Comparison of ENCODE assay signal across 6 cellular contexts in genomic region chr12:120261951-120262851, GRCh38. TPM values are rescaled to one million over a fixed set of nuclear protein-coding genes. Genes with fewer than 3 reads are reported as not detected.
A peak's percentile ranks its signal among the peaks of the same experiment; 100 is the strongest.
DNase-seq lines count a peak whose midpoint lies in the region; ATAC-seq and TF ChIP-seq lines count a peak whose summit lies in the region.

No MANE protein-coding gene starts in this region.

- H3K4me1 Mint-ChIP-seq in HFFc6 (ENCODE audit: low read depth) (peaks cover 75% of the 10 kb centered on the region), MCF 10A (ENCODE audit: insufficient read depth, unreplicated experiment) (peaks cover 50% of the 10 kb centered on the region), nephron progenitor cell (peaks cover 75% of the 10 kb centered on the region)

- peak overlapping the region; percentile 96 for H3K4me3 Mint-ChIP-seq in HFFc6
- H3K4me3 Mint-ChIP-seq in MCF 10A (ENCODE audit: unreplicated experiment) = peak overlapping the region; percentile 95
- peak overlapping the region; percentile 64 for H3K4me3 Mint-ChIP-seq in nephron progenitor cell

- no peak for TF ChIP-seq CTCF in HFFc6 (IDR thresholded peaks at IDR 0.05)
- no peak for TF ChIP-seq CTCF in MCF 10A (IDR thresholded peaks at IDR 0.05; ENCODE audit: unreplicated experiment)
- TF ChIP-seq CTCF in nephron progenitor cell (IDR thresholded peaks at IDR 0.05) = no peak

- intact Hi-C loops in MCF 10A (cut with micrococcal nuclease) = loop anchor here (1.0 to 10.0 kb wide), 4 partner anchors 15 to 147 kb away; partner anchors contain the start of gene RAB35

- H3K36me3 Mint-ChIP-seq in HFFc6 (ENCODE audit: low read depth) (peaks cover 32% of the 10 kb centered on the region), MCF 10A (ENCODE audit: insufficient read depth, unreplicated experiment) (peaks cover 34% of the 10 kb centered on the region), nephron progenitor cell (ENCODE audit: low read depth) (no peaks in the 10 kb centered on the region)

- peak overlapping the region; percentile 83 for H3K27ac Mint-ChIP-seq in HFFc6
- peak overlapping the region; percentile 94 for H3K27ac Mint-ChIP-seq in MCF 10A (ENCODE audit: low read depth, unreplicated experiment)
- peak overlapping the region; percentile 75 for H3K27ac Mint-ChIP-seq in nephron progenitor cell

- DNase-seq in HFFc6 (peak; percentile 55), MCF 10A (ENCODE audit: unreplicated experiment) (peak; percentile 90), nephron progenitor cell (no peak), NCI-H2171 treated with DMSO at 0.1 percent for 48 hours (lab: John Stamatoyannopoulos, UW) (no peak)

- BruUV-seq in MCF 10A (replicated peaks; lab: Mats Ljungman, UMichigan) = no TSS peak

- CTCF ChIA-PET in MCF 10A (lab: Yijun Ruan, JAX) = interaction anchor here (0.6 to 15.6 kb wide), 8 partner anchors 13 to 62 kb away, joined by 3 to 454 read pairs (median 26); partner anchors contain the start of gene RPLP0

- ATAC-seq in GM21447 (IDR thresholded peaks at IDR 0.05; ENCODE audit: unreplicated experiment) = no peak
- no peak for ATAC-seq in HG03457 (IDR thresholded peaks at IDR 0.05; ENCODE audit: unreplicated experiment)

- POLR2A ChIA-PET in MCF 10A (lab: Yijun Ruan, JAX) = interaction anchor here (0.6 to 21.6 kb wide), 10 partner anchors 12 to 184 kb away, joined by 3 to 549 read pairs (median 64); partner anchors contain the start of genes GATC, RNU4-1, RNU4-2 and RPLP0

- 0 out of 2 replicates have a peak, but pooled peaks cover 1% of the 10 kb centered on the region for H3K27me3 Mint-ChIP-seq in HFFc6 (ENCODE audit: insufficient read depth)
- no peaks in the 10 kb centered on the region for H3K27me3 Mint-ChIP-seq in MCF 10A (ENCODE audit: insufficient read depth, unreplicated experiment)
- H3K27me3 Mint-ChIP-seq in nephron progenitor cell (ENCODE audit: low read depth, poor library complexity) = no peaks in the 10 kb centered on the region

- H3K9me3 Mint-ChIP-seq in HFFc6 (no peaks in the 10 kb centered on the region), MCF 10A (ENCODE audit: unreplicated experiment) (no peaks in the 10 kb centered on the region), nephron progenitor cell (no peaks in the 10 kb centered on the region)

RNA-seq across cellular contexts. Expression of gene PXN, which starts 3.3 kb away (rescaled TPM):
- 100 to 1,000 TPM; 219 to 290 (median 253) TPM for total RNA-seq in HFFc6 (2021; fragmentation: NEBNext Ultra II Directional; extraction: Animal tissue kit (Norgen Biotek cat#: 25700))
- 216 and 256 TPM in 2 replicates for total RNA-seq in MCF 10A (2022)

RNA-seq across cellular contexts. Expression of gene RNU4-2, which starts 29.5 kb away (rescaled TPM):
- 1,000 to 10,000 TPM in 5 of 6 experiments, 100 to 1,000 TPM in 1; 743 to 2,047 (median 1,452) TPM for total RNA-seq in HFFc6 (2021; fragmentation: NEBNext Ultra II Directional; extraction: Animal tissue kit (Norgen Biotek cat#: 25700))
- total RNA-seq in MCF 10A (2022) = 2,753 and 3,369 TPM in 2 replicates

RNA-seq across cellular contexts. Expression of gene RNU4-1, which starts 30.8 kb away (rescaled TPM):
- total RNA-seq in HFFc6 (2021; fragmentation: NEBNext Ultra II Directional; extraction: Animal tissue kit (Norgen Biotek cat#: 25700)) = 1,000 to 10,000 TPM in 4 of 6 experiments, 100 to 1,000 TPM in 2; 766 to 1,512 (median 1,200) TPM
- 1,764 and 2,069 TPM in 2 replicates for total RNA-seq in MCF 10A (2022)

RNA-seq across cellular contexts. Expression of gene SIRT4, which starts 39.9 kb away (rescaled TPM):
- total RNA-seq in HFFc6 (2021; fragmentation: NEBNext Ultra II Directional; extraction: Animal tissue kit (Norgen Biotek cat#: 25700)) = 1 to 10 TPM in 3 of 6 experiments, under 1 TPM in 3; 0.84 to 2.1 (median 1.1) TPM
- total RNA-seq in MCF 10A (2022) = 0.61 TPM in 1 of 2 replicates, not detected in the other

Comparison
In these comparisons a context has a peak if more than half of its experiments do, and no peak if none do; other contexts are left out.
1. DNase-seq: peak in HFFc6 (single experiment) and MCF 10A (single experiment); none in nephron progenitor cell (single experiment) and NCI-H2171 treated with DMSO at 0.1 percent for 48 hours (single experiment).
2. Peak in every context shown above with its lines, with median percentiles within 50 percentile points of each other: H3K27ac Mint-ChIP-seq and H3K4me3 Mint-ChIP-seq.